8 cellular contexts compared by ENCODE assay signal in the genomic region with DNA sequence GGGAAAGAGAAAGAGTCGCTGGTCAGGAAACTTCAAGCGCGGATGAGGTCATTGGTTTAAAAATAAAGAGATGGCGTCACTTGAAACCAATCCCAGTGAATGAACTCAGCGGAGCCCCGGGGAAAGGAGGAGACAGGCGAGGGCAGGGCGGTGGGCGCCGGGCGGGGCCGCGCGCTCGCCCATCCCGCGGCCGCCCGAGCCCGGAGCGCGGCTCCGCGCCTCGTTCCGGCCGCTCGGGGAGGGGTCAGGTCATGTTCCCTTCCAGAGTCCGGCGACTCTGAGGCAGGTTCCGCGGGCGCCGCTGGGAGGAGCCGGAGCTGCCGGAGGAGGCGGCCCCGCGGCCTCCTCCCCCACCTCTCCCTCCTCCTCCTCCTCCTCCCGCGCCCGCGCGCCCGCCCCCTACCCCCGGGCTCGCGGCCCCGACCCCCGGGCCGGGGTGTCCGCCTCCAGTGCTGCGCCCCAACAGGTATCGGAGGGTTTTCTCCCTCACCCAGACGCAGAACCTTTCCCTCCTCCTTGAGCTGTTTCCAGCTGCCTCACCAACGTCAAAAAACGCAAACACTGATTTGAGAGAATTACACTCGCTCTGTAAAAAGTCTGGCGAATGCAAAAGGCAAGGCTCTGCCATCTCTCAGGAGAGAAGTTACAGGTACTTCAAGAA. TPM values are rescaled to one million over a fixed set of nuclear protein-coding genes. Genes with fewer than 3 reads are reported as not detected.
DNase-seq lines count a peak whose midpoint lies in the region; ATAC-seq and TF ChIP-seq lines count a peak whose summit lies in the region.

A gene with protein sequence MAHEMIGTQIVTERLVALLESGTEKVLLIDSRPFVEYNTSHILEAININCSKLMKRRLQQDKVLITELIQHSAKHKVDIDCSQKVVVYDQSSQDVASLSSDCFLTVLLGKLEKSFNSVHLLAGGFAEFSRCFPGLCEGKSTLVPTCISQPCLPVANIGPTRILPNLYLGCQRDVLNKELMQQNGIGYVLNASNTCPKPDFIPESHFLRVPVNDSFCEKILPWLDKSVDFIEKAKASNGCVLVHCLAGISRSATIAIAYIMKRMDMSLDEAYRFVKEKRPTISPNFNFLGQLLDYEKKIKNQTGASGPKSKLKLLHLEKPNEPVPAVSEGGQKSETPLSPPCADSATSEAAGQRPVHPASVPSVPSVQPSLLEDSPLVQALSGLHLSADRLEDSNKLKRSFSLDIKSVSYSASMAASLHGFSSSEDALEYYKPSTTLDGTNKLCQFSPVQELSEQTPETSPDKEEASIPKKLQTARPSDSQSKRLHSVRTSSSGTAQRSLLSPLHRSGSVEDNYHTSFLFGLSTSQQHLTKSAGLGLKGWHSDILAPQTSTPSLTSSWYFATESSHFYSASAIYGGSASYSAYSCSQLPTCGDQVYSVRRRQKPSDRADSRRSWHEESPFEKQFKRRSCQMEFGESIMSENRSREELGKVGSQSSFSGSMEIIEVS (minus strand): TSS at position 279 of the 661 bp plus-strand sequence. CDS start 41,765 bp downstream, outside the sequence.

- POLR2A ChIA-PET in activated naive CD8-positive, alpha-beta T cell treated with anti-CD3 and anti-CD28 coated beads, Interleukin-2, amount 10 ng/mL, durations not matched to agents 7 days and 5 days (lab: Charles Lee): interaction anchor here (0.5 to 2.3 kb wide), 14 partner anchors 84 to 205 kb away, joined by 3 to 19 read pairs (median 4); partner anchors contain the start of genes BORCS5 and GPR19

- peak; percentile 65 for ATAC-seq in HG02571 (IDR thresholded peaks at IDR 0.05; ENCODE audit: unreplicated experiment)
- peak; percentile 88 for ATAC-seq in activated naive CD8-positive, alpha-beta T cell treated with anti-CD3 and anti-CD28 coated beads, Interleukin-2, amount 10 ng/mL, durations not matched to agents 7 days and 5 days (ENCODE audit: low read depth)

- no peak within 1 kb of the TSS for H2AFZ ChIP-seq in SU-DHL-6 (ENCODE audit: low read depth, low read length, severe bottlenecking)
- H2AFZ ChIP-seq in osteoblast (ENCODE audit: low read length): peak within 1 kb of the TSS; percentile 92

- H3K27me3 Mint-ChIP-seq in activated naive CD8-positive, alpha-beta T cell treated with anti-CD3 and anti-CD28 coated beads, Interleukin-2, amount 10 ng/mL, durations not matched to agents 7 days and 5 days: no peaks in the 10 kb centered on the region

- H3K4me3 Mint-ChIP-seq in activated naive CD8-positive, alpha-beta T cell treated with anti-CD3 and anti-CD28 coated beads, Interleukin-2, amount 10 ng/mL, durations not matched to agents 7 days and 5 days: peak within 1 kb of the TSS; percentile 84

- no peak within 1 kb of the TSS; the same call in 1 of the 2 replicates for H3K27ac ChIP-seq in SU-DHL-6 (ENCODE audit: low read depth, low read length)
- peak within 1 kb of the TSS; percentile 96 for H3K27ac ChIP-seq in osteoblast (ENCODE audit: low read depth, low read length)
- peak within 1 kb of the TSS; percentile 99 for H3K27ac ChIP-seq in thymus (ENCODE audit: low read depth)

- peak within 1 kb of the TSS; percentile 42 for H3K9ac ChIP-seq in SU-DHL-6 (ENCODE audit: low read length)

- peaks cover 2% of the 10 kb centered on the region for H3K9me3 Mint-ChIP-seq in activated naive CD8-positive, alpha-beta T cell treated with anti-CD3 and anti-CD28 coated beads, Interleukin-2, amount 10 ng/mL, durations not matched to agents 7 days and 5 days

- H3K79me2 ChIP-seq in SU-DHL-6 (ENCODE audit: insufficient read depth, low read length) (no peaks in the 10 kb centered on the region), osteoblast (ENCODE audit: insufficient read depth, low read length) (peaks cover 26% of the 10 kb centered on the region)

- peaks cover 11% of the 10 kb centered on the region for H3F3A ChIP-seq in SU-DHL-6 (ENCODE audit: insufficient read depth)

- H3K9me3 ChIP-seq in SU-DHL-6 (ENCODE audit: insufficient read depth, low read length) (no peaks in the 10 kb centered on the region), osteoblast (ENCODE audit: low read depth, low read length) (peaks cover 3% of the 10 kb centered on the region), thymus (ENCODE audit: control insufficient read depth) (no peaks in the 10 kb centered on the region)

- H3K4me2 ChIP-seq in SU-DHL-6 (ENCODE audit: low read depth, low read length, poor library complexity, severe bottlenecking): peak within 1 kb of the TSS; percentile 55
- peak within 1 kb of the TSS; percentile 97 for H3K4me2 ChIP-seq in osteoblast (ENCODE audit: insufficient read depth, low read length)

- WGBS in thymus: 1% methylated on average over 59 of the region's 59 CpGs

- peaks cover 14% of the 10 kb centered on the region for H3K4me1 Mint-ChIP-seq in activated naive CD8-positive, alpha-beta T cell treated with anti-CD3 and anti-CD28 coated beads, Interleukin-2, amount 10 ng/mL, durations not matched to agents 7 days and 5 days

- H3K36me3 ChIP-seq in SU-DHL-6 (ENCODE audit: low read length): no peaks in the 10 kb centered on the region
- no peaks in the 10 kb centered on the region for H3K36me3 ChIP-seq in osteoblast (ENCODE audit: insufficient read depth, low read length)
- H3K36me3 ChIP-seq in thymus (ENCODE audit: control insufficient read depth, insufficient read depth): no peaks in the 10 kb centered on the region

- DNase-seq in GM12864 (ENCODE audit: low read depth) (no peak), NCI-H1048 (lab: John Stamatoyannopoulos, UW) (peak; percentile 48), head of caudate nucleus (peak; percentile 78 to 97 (median 92)), osteoblast (ENCODE audit: insufficient read length, low spot score, missing footprints) (peak; percentile 99)
- DNase-seq in activated naive CD8-positive, alpha-beta T cell treated with anti-CD3 and anti-CD28 coated beads, Interleukin-2, amount 10 ng/mL, durations not matched to agents 7 days and 5 days: peak; percentile 86

- no peaks in the 10 kb centered on the region for H3K9me2 ChIP-seq in SU-DHL-6 (replicated peaks; ENCODE audit: insufficient read depth, low read length)

- TF ChIP-seq CTCF in GM12864 (IDR thresholded peaks at IDR 0.05; ENCODE audit: low read depth, low read length, missing control alignments): no peak
- no peak for TF ChIP-seq CTCF in SU-DHL-6 (IDR thresholded peaks at IDR 0.05; ENCODE audit: insufficient read depth, low read length, poor library complexity, severe bottlenecking)
- no peak for TF ChIP-seq CTCF in osteoblast (IDR thresholded peaks at IDR 0.05; ENCODE audit: extremely low read depth, low read depth, low read length)

- no peaks in the 10 kb centered on the region for H3K27me3 ChIP-seq in SU-DHL-6 (ENCODE audit: low read length)
- H3K27me3 ChIP-seq in osteoblast (ENCODE audit: insufficient read depth, low read length): no peaks in the 10 kb centered on the region
- H3K27me3 ChIP-seq in thymus (ENCODE audit: control insufficient read depth, insufficient read depth): no peaks in the 10 kb centered on the region

- no peaks in the 10 kb centered on the region for H4K20me1 ChIP-seq in SU-DHL-6 (ENCODE audit: low read depth, low read length)
- no peaks in the 10 kb centered on the region for H4K20me1 ChIP-seq in osteoblast (ENCODE audit: insufficient read depth, low read length)

- H3K4me3 ChIP-seq in GM12864 (ENCODE audit: low read depth, low read length) (peak within 1 kb of the TSS; percentile 99), SU-DHL-6 (ENCODE audit: insufficient read depth, low read length, poor library complexity, severe bottlenecking) (peak within 1 kb of the TSS; percentile 51), osteoblast (ENCODE audit: insufficient read depth, low read length) (peak within 1 kb of the TSS; percentile 94), thymus (ENCODE audit: low read length) (peak within 1 kb of the TSS; percentile 97)

- peaks cover 20% of the 10 kb centered on the region for H3K4me1 ChIP-seq in osteoblast (ENCODE audit: insufficient read depth, low read length)
- H3K4me1 ChIP-seq in thymus (ENCODE audit: control insufficient read depth, insufficient read depth, low read length): peaks cover 12% of the 10 kb centered on the region

- H3K36me3 Mint-ChIP-seq in activated naive CD8-positive, alpha-beta T cell treated with anti-CD3 and anti-CD28 coated beads, Interleukin-2, amount 10 ng/mL, durations not matched to agents 7 days and 5 days: peaks cover 10% of the 10 kb centered on the region

- peak within 1 kb of the TSS; percentile 94 for H3K27ac Mint-ChIP-seq in activated naive CD8-positive, alpha-beta T cell treated with anti-CD3 and anti-CD28 coated beads, Interleukin-2, amount 10 ng/mL, durations not matched to agents 7 days and 5 days

- intact Hi-C loops in head of caudate nucleus (cut with DNase I): loop anchor here (2.0 to 5.0 kb wide), 6 partner anchors 40 to 186 kb away; partner anchors contain the start of genes CDKN1B, CREBL2 and GPR19

RNA-seq across cellular contexts. Expression of the gene that starts here (rescaled TPM):
- total RNA-seq in activated naive CD8-positive, alpha-beta T cell treated with anti-CD3 and anti-CD28 coated beads, Interleukin-2, amount 10 ng/mL, durations not matched to agents 7 days and 5 days: 10 to 100 TPM; 32.2 to 38.1 TPM
- total RNA-seq in osteoblast: 5.1 and 5.3 TPM in 2 replicates
- 18.2 TPM for polyA plus RNA-seq in thymus
